ENCODE assay signal across 16 cellular contexts in the genomic region with DNA sequence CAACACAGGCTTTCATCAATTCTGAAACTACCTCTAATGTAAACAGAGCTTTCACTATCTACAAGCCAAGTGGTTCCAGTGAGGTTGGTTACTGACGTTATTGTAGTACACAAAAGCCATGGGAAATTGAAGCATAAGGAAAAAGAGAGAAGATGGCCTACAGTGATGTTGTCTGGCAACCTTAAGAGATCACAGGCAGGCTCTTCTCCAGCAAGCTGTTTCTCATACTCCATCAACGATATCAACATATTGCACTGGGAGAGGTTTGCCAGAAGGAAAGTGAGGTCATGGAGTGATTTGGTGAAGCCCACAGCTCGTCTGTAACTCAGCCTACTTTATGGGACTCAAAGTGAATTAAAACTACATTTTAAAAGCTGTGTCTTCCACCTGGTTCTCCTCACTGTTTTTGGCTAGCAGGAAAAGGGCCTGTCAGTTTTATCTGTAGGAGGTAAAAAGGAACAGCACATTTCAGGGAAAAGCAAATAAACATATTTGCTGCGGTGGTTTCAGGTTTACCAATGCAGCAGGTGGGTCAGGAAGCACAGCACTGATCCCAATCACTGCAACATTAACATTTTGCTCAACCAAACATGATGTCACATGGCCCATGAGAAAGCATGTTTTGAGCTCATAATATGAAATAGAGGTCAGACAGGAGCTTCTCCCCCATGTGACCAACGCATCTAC.
A peak's percentile ranks its signal among the peaks of the same experiment; 100 is the strongest.
DNase-seq lines count a peak whose midpoint lies in the region; ATAC-seq, FAIRE-seq and TF ChIP-seq lines count a peak whose summit lies in the region.
"Had no signal": no experiment of that assay in that cellular context is flagged by ENCODE, and none has a peak within 500 bp of the region (broad histone marks: within the 10 kb centered on the region; RNA-seq: fewer than 3 reads in every experiment).

No MANE protein-coding gene starts in this region.

- H3K4me1 ChIP-seq in pancreas = peaks cover 22 to 70% (median 56%) of the 10 kb centered on the region in 3 donors

- ATAC-seq in pancreas (peak; percentile 9 to 31 (median 13)), GM21723 (IDR thresholded peaks at IDR 0.05; ENCODE audit: unreplicated experiment) (no peak), GM21576 (IDR thresholded peaks at IDR 0.05; ENCODE audit: unreplicated experiment) (no peak), HG03571 (IDR thresholded peaks at IDR 0.05; ENCODE audit: unreplicated experiment) (no peak)
- ATAC-seq: natural killer cell treated with Interleukin-12 subunit alpha and Interleukin-12 subunit beta and Interleukin-15 and Interleukin-18, amount 100 ng/mL, for 72 hours had no signal

- 29 to 31% methylated on average over 5 of the region's 5 CpGs for WGBS in pancreas, 2 donors

- FAIRE-seq in pancreas (lab: Jason Lieb, UNC) = no peak
- FAIRE-seq: keratinocyte had no signal

- intact Hi-C loops in pancreas (cut with DNase I) = no loop called here

- no peak overlapping the region for H3K4me3 ChIP-seq in pancreas
- H3K4me3 ChIP-seq: BLaER1 treated with 17β-estradiol and CSF1 and Interleukin-3, amounts not matched to agents 10 nM and 100 nM; GM23248 had no signal

- TF ChIP-seq CTCF in pancreas (IDR thresholded peaks at IDR 0.05) = no peak

- no peaks in the 10 kb centered on the region for H3K27me3 ChIP-seq in pancreas
- H3K27me3 ChIP-seq: BLaER1 treated with 17β-estradiol and CSF1 and Interleukin-3, amounts not matched to agents 10 nM and 100 nM had no signal

- H3K27ac ChIP-seq in pancreas = peak overlapping the region; percentile 28 to 75 (median 56)
- H3K27ac ChIP-seq: BLaER1 treated with 17β-estradiol and CSF1 and Interleukin-3, amounts not matched to agents 10 nM and 100 nM; GM23248 had no signal

- DNase-seq in H4 (ENCODE audit: low spot score) (peak; percentile 26), NCI-H345 treated with DMSO at 0.1 percent for 48 hours (lab: John Stamatoyannopoulos, UW; ENCODE audit: unreplicated experiment) (peak; percentile 34), cerebellar cortex (ENCODE audit: low spot score) (peak; percentile 74), pancreas (no peak)
- DNase-seq in activated CD4-positive, CD25-positive, alpha-beta regulatory T cell treated with anti-CD3 and anti-CD28 coated beads, Interleukin-2, amount 50 U/mL, for 72 hours = no peak
- DNase-seq: activated CD4-positive, alpha-beta T cell treated with anti-CD3 and anti-CD28 coated beads, Interleukin-2, amount 50 U/mL, for 4 hours; activated gamma-delta T cell treated with Interleukin-2 at 50 U/mL for 16 hours; GM23248; MV-4-11; substantia nigra had no signal

- no peaks in the 10 kb centered on the region for H3K9me3 ChIP-seq in pancreas
- H3K9me3 ChIP-seq: BLaER1 treated with 17β-estradiol and CSF1 and Interleukin-3, amounts not matched to agents 10 nM and 100 nM had no signal

- no peaks in the 10 kb centered on the region for H3K36me3 ChIP-seq in pancreas

Comparison
In these comparisons a context has a peak if more than half of its experiments do, and no peak if none do; other contexts are left out.
1. DNase-seq: peak in H4 (single experiment), NCI-H345 treated with DMSO at 0.1 percent for 48 hours (single experiment) and cerebellar cortex (single experiment); none in pancreas (0 of 6) and activated CD4-positive, CD25-positive, alpha-beta regulatory T cell treated with anti-CD3 and anti-CD28 coated beads, Interleukin-2, amount 50 U/mL, for 72 hours (single experiment).
2. ATAC-seq: peak in pancreas (4 of 4); none in GM21723 (single experiment), GM21576 (single experiment) and HG03571 (single experiment).